Comparison of ENCODE assay signal across 8 cellular contexts in genomic region chr22:23376256-23376655, GRCh38.
DNase-seq lines count a peak whose midpoint lies in the region; ATAC-seq and TF ChIP-seq lines count a peak whose summit lies in the region.

No MANE protein-coding gene starts in this region.

- H3K36me3 Mint-ChIP-seq in stimulated activated memory B cell treated with anti-CD40 and anti-IgM and Interleukin-4, amounts not matched to agents 10 μg/mL and 1 μg/mL and 100 μg/mL, for 72 hours, result no peaks in the 10 kb centered on the region

- H3K4me1 Mint-ChIP-seq in stimulated activated memory B cell treated with anti-CD40 and anti-IgM and Interleukin-4, amounts not matched to agents 10 μg/mL and 1 μg/mL and 100 μg/mL, for 72 hours, result peaks cover 6% of the 10 kb centered on the region

- no peak overlapping the region for H3K4me3 Mint-ChIP-seq in stimulated activated memory B cell treated with anti-CD40 and anti-IgM and Interleukin-4, amounts not matched to agents 10 μg/mL and 1 μg/mL and 100 μg/mL, for 72 hours

- no peaks in the 10 kb centered on the region for H3K27me3 ChIP-seq in dorsolateral prefrontal cortex

- peaks cover 28% of the 10 kb centered on the region for H3K27me3 Mint-ChIP-seq in stimulated activated memory B cell treated with anti-CD40 and anti-IgM and Interleukin-4, amounts not matched to agents 10 μg/mL and 1 μg/mL and 100 μg/mL, for 72 hours

- peak; percentile 61 for ATAC-seq in stimulated activated memory B cell treated with anti-CD40 and anti-IgM and Interleukin-4, amounts not matched to agents 10 μg/mL and 1 μg/mL and 100 μg/mL, for 72 hours
- ATAC-seq in GM21717 (IDR thresholded peaks at IDR 0.05; ENCODE audit: unreplicated experiment) (no peak), HG03175 (IDR thresholded peaks at IDR 0.05; ENCODE audit: unreplicated experiment) (no peak)

- H3K27ac ChIP-seq in dorsolateral prefrontal cortex, result no peak overlapping the region

- peak; percentile 63 for TF ChIP-seq CTCF in epithelial cell of proximal tubule (conservative IDR thresholded peaks at IDR 0.05; ENCODE audit: low read depth, low read length)
- no peak for TF ChIP-seq CTCF in dorsolateral prefrontal cortex (IDR thresholded peaks at IDR 0.05 in 54 of 56, conservative IDR thresholded peaks at IDR 0.05 in 2 of 56; ENCODE audit: low read depth in 1 of 56, partially characterized antibody in 56 of 56)

- DNase-seq in stimulated activated CD4-positive, alpha-beta T cell treated with anti-CD3 and anti-CD28 coated beads, Interleukin-12 subunit alpha, Interleukin-12 subunit beta, amount 100 ng/mL, for 4 hours, result peak; percentile 9
- no peak for DNase-seq in stimulated activated CD4-positive, alpha-beta T cell treated with anti-CD3 and anti-CD28 coated beads, Interleukin-4, amount 100 ng/mL, for 4 hours
- peak; percentile 26 for DNase-seq in RKO (ENCODE audit: low spot score)
- DNase-seq in epithelial cell of proximal tubule (ENCODE audit: low read depth), result no peak
- DNase-seq in dorsolateral prefrontal cortex, result no peak

- no peaks in the 10 kb centered on the region for H3K9me3 Mint-ChIP-seq in stimulated activated memory B cell treated with anti-CD40 and anti-IgM and Interleukin-4, amounts not matched to agents 10 μg/mL and 1 μg/mL and 100 μg/mL, for 72 hours

- no peak overlapping the region for H3K27ac Mint-ChIP-seq in stimulated activated memory B cell treated with anti-CD40 and anti-IgM and Interleukin-4, amounts not matched to agents 10 μg/mL and 1 μg/mL and 100 μg/mL, for 72 hours

- intact Hi-C loops in dorsolateral prefrontal cortex (cut with DNase I), result no loop called here

- H3K4me3 ChIP-seq in epithelial cell of proximal tubule (ENCODE audit: low read depth, low read length), result no peak overlapping the region
- H3K4me3 ChIP-seq in dorsolateral prefrontal cortex, result no peak overlapping the region

Comparison
In these comparisons a context has a peak if more than half of its experiments do, and no peak if none do; other contexts are left out.
1. DNase-seq: peak in stimulated activated CD4-positive, alpha-beta T cell treated with anti-CD3 and anti-CD28 coated beads, Interleukin-12 subunit alpha, Interleukin-12 subunit beta, amount 100 ng/mL, for 4 hours (single experiment) and RKO (single experiment); none in stimulated activated CD4-positive, alpha-beta T cell treated with anti-CD3 and anti-CD28 coated beads, Interleukin-4, amount 100 ng/mL, for 4 hours (0 of 2), epithelial cell of proximal tubule (single experiment) and dorsolateral prefrontal cortex (0 of 10).